In the genomic region with DNA sequence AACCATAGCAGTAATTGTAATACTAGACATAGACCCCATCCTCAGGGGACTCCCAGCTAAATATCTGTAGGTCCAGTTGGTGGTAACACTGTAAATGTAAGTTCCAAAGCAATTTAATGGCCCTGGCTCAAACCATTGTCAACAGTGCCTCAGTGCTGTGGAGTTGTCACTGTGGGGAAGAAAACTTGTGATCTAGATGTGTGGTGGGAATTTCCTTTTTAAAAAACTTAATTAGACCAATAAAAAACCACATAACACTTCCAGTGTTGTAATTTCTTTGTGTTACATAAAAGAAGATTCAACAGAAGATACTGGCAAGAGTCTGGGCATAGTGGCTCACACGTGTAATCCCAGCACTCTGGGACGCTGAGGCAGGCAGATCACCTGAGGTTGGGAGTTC, we compare ENCODE assay signal across 2 cellular contexts.
A peak's percentile ranks its signal among the peaks of the same experiment; 100 is the strongest.
TF ChIP-seq lines count a peak whose summit lies in the region.

No MANE protein-coding gene starts in this region.

TF ChIP-seq in GM12878, 131 proteins besides CTCF, POLR2A, EP300 and RAD21 (continued from another document):
- 0 out of 2 replicates have a peak, but pooled peaks have one; percentile 13 for TF ChIP-seq ZNF592 (IDR thresholded peaks at IDR 0.05)
- 0 out of 2 replicates have a peak, but pooled peaks have one; percentile 16 for TF ChIP-seq IKZF1 (conservative IDR thresholded peaks at IDR 0.05)

TF ChIP-seq in SK-N-SH, 30 proteins besides CTCF, POLR2A, EP300 and RAD21 (continued from another document):
- TF ChIP-seq MXI1 (IDR thresholded peaks at IDR 0.05; ENCODE audit: low read depth, low read length) (no peak), ZBTB33 (IDR thresholded peaks at IDR 0.05; ENCODE audit: borderline replicate concordance, low read depth) (no peak), POLR2AphosphoS5 (IDR thresholded peaks at IDR 0.05; ENCODE audit: low read depth, low read length) (no peak), NFIC (IDR thresholded peaks at IDR 0.05; ENCODE audit: borderline replicate concordance) (no peak), GABPA (IDR thresholded peaks at IDR 0.05; ENCODE audit: low read depth) (no peak), CHD2 (IDR thresholded peaks at IDR 0.05; ENCODE audit: low read length, partially characterized antibody) (no peak), FOSL2 (IDR thresholded peaks at IDR 0.05; ENCODE audit: borderline replicate concordance, low read depth) (no peak), TEAD4 (IDR thresholded peaks at IDR 0.05; ENCODE audit: borderline replicate concordance, insufficient read depth) (no peak), EZH2phosphoT487 (IDR thresholded peaks at IDR 0.05; ENCODE audit: borderline replicate concordance, low read depth) (no peak), GATA2 (CRISPR knock-in tag; IDR thresholded peaks at IDR 0.05) (no peak)
- TF ChIP-seq, protein P1, sequence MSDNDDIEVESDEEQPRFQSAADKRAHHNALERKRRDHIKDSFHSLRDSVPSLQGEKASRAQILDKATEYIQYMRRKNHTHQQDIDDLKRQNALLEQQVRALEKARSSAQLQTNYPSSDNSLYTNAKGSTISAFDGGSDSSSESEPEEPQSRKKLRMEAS (IDR thresholded peaks at IDR 0.05; ENCODE audit: low read depth): no peak
